24 cellular contexts compared by ENCODE assay signal in genomic region chr11:128153697-128154048, GRCh38.
DNase-seq lines count a peak whose midpoint lies in the region; ATAC-seq, FAIRE-seq and TF ChIP-seq lines count a peak whose summit lies in the region.
"Had no signal": no experiment of that assay in that cellular context is flagged by ENCODE, and none has a peak within 500 bp of the region (broad histone marks: within the 10 kb centered on the region; RNA-seq: fewer than 3 reads in every experiment).

No MANE protein-coding gene starts in this region.

- H3K27me3 ChIP-seq in liver (ENCODE audit: control insufficient read depth in 4 of 4, insufficient read depth in 4 of 4, low read length in 3 of 4) (no peaks in the 10 kb centered on the region), HepG2 (ENCODE audit: control insufficient read depth in 1 of 2, insufficient read depth in 2 of 2, low read length in 2 of 2) (no peaks in the 10 kb centered on the region)

- no peaks in the 10 kb centered on the region for H3K9me3 Mint-ChIP-seq in nephron
- H3K9me3 Mint-ChIP-seq in immature natural killer cell: no peaks in the 10 kb centered on the region
- H3K9me3 Mint-ChIP-seq in activated CD4-positive, alpha-beta T cell treated with anti-CD3 and anti-CD28 coated beads for 36 hours (ENCODE audit: low read depth): no peaks in the 10 kb centered on the region
- H3K9me3 Mint-ChIP-seq: CD14-positive monocyte had no signal

- no peak overlapping the region for H3K4me3 Mint-ChIP-seq in nephron
- no peak overlapping the region for H3K4me3 Mint-ChIP-seq in immature natural killer cell
- H3K4me3 Mint-ChIP-seq in activated CD4-positive, alpha-beta T cell treated with anti-CD3 and anti-CD28 coated beads for 36 hours: no peak overlapping the region
- H3K4me3 Mint-ChIP-seq: B cell, CD14-positive monocyte had no signal

- no peak for ATAC-seq in HepG2
- no peak for ATAC-seq in GM21360 (IDR thresholded peaks at IDR 0.05; ENCODE audit: unreplicated experiment)
- ATAC-seq in activated CD4-positive, alpha-beta T cell treated with anti-CD3 and anti-CD28 coated beads for 36 hours: no peak
- ATAC-seq: A549, K562 had no signal

- TF ChIP-seq EP300 in HepG2 (IDR thresholded peaks at IDR 0.05; ENCODE audit: low read depth in 2 of 2, low read length in 2 of 2) (no peak), HepG2 (CRISPR knock-in tag; IDR thresholded peaks at IDR 0.05; ENCODE audit: borderline replicate concordance) (no peak)

- TF ChIP-seq RAD21 in liver (IDR thresholded peaks at IDR 0.05) (no peak), HepG2 (CRISPR knock-in tag; IDR thresholded peaks at IDR 0.05) (no peak)

- TF ChIP-seq CTCF in liver (IDR thresholded peaks at IDR 0.05; ENCODE audit: low read depth, low read length, missing input control): no peak
- no peak for TF ChIP-seq CTCF in HepG2 (CRISPR knock-in tag; IDR thresholded peaks at IDR 0.05)
- no peak for TF ChIP-seq CTCF in fibroblast of pulmonary artery (IDR thresholded peaks at IDR 0.05; ENCODE audit: low read length, missing control alignments)
- no peak for TF ChIP-seq CTCF in nephron (IDR thresholded peaks at IDR 0.05; ENCODE audit: unreplicated experiment in 3 of 3)

- POLR2A ChIA-PET in HepG2 (lab: Yijun Ruan, JAX): no interaction called here
- POLR2A ChIA-PET in activated CD4-positive, alpha-beta T cell treated with anti-CD3 and anti-CD28 coated beads for 36 hours (lab: Charles Lee): interaction anchor here (0.9 kb wide), 1 partner anchor 1122 kb away, joined by 3 read pairs; no protein-coding TSS in a partner anchor

- H3K9ac ChIP-seq in liver (ENCODE audit: low read depth in 1 of 2, low read length in 2 of 2): no peak overlapping the region
- H3K9ac ChIP-seq in HepG2 (ENCODE audit: insufficient read depth, low read depth, low read length): no peak overlapping the region

- intact Hi-C loops in HepG2 (cut with micrococcal nuclease; ENCODE audit: unreplicated experiment): no loop called here
- intact Hi-C loops in activated CD4-positive, alpha-beta T cell treated with anti-CD3 and anti-CD28 coated beads for 36 hours (cut with DNase I, micrococcal nuclease): no loop called here

- H3K27ac Mint-ChIP-seq in nephron: peak overlapping the region; percentile 53 to 83 (median 61)
- H3K27ac Mint-ChIP-seq in immature natural killer cell: no peak overlapping the region
- no peak overlapping the region for H3K27ac Mint-ChIP-seq in activated CD4-positive, alpha-beta T cell treated with anti-CD3 and anti-CD28 coated beads for 36 hours
- H3K27ac Mint-ChIP-seq: B cell, CD14-positive monocyte had no signal

- H3K9me3 ChIP-seq in liver (ENCODE audit: control insufficient read depth in 4 of 4, low read length in 3 of 4) (no peaks in the 10 kb centered on the region), HepG2 (ENCODE audit: low read length) (no peaks in the 10 kb centered on the region)
- H3K9me3 ChIP-seq: A549 had no signal

- in situ Hi-C loops in HepG2 (cut with HindIII; ENCODE audit: extremely low pct_ligation_motif_present, low pct_unique_long_range_greater_than_20kb): loop anchor here (25.0 kb wide), 1 partner anchor 1716 kb away; no protein-coding TSS in a partner anchor

- H3K27ac ChIP-seq in liver (ENCODE audit: low read depth in 1 of 2, low read length in 2 of 2) (no peak overlapping the region), HepG2 (ENCODE audit: extremely low read length, insufficient read depth, low read length) (no peak overlapping the region)
- H3K27ac ChIP-seq: A549, RWPE1 had no signal

- H3K36me3 Mint-ChIP-seq in nephron (ENCODE audit: low read depth) (no peaks in the 10 kb centered on the region), immature natural killer cell (no peaks in the 10 kb centered on the region)
- H3K36me3 Mint-ChIP-seq in activated CD4-positive, alpha-beta T cell treated with anti-CD3 and anti-CD28 coated beads for 36 hours (ENCODE audit: low read depth): no peaks in the 10 kb centered on the region
- H3K36me3 Mint-ChIP-seq: CD14-positive monocyte had no signal

- H3K4me3 ChIP-seq in liver (ENCODE audit: low read depth in 1 of 3, low read length in 3 of 3) (no peak overlapping the region), HepG2 (replicated peaks in 1 of 3; ENCODE audit: insufficient read depth in 1 of 3, low read depth in 2 of 3, low read length in 3 of 3) (no peak overlapping the region), fibroblast of pulmonary artery (replicated peaks; ENCODE audit: low read depth, low read length) (no peak overlapping the region)
- H3K4me3 ChIP-seq: A549, K562 had no signal

- WGBS in liver: 70% methylated on average over 4 of the region's 4 CpGs
- WGBS in HepG2 (ENCODE audit: low lambda C conversion rate): 19% methylated on average over 4 of the region's 4 CpGs

- H3K36me3 ChIP-seq in liver (ENCODE audit: control insufficient read depth in 4 of 4, insufficient read depth in 3 of 4, low read depth in 1 of 4, low read length in 3 of 4): no peaks in the 10 kb centered on the region
- no peaks in the 10 kb centered on the region for H3K36me3 ChIP-seq in HepG2 (replicated peaks in 1 of 2; ENCODE audit: control insufficient read depth in 1 of 2, insufficient read depth in 2 of 2, low read length in 2 of 2)

- no peak for FAIRE-seq in HepG2 (lab: Jason Lieb, UNC)
- FAIRE-seq: A549, D721Med, GM19239, K562 had no signal

- H3K4me1 Mint-ChIP-seq in nephron (peaks cover 7% of the 10 kb centered on the region), immature natural killer cell (peaks cover 4 to 11% of the 10 kb centered on the region in 2 donors)
- H3K4me1 Mint-ChIP-seq in activated CD4-positive, alpha-beta T cell treated with anti-CD3 and anti-CD28 coated beads for 36 hours: peaks cover 10% of the 10 kb centered on the region

- H3K4me1 ChIP-seq in liver (ENCODE audit: control insufficient read depth in 4 of 4, insufficient read depth in 4 of 4, low read length in 3 of 4) (peaks cover 0 to 7% (median 2%) of the 10 kb centered on the region in 4 donors), HepG2 (ENCODE audit: insufficient read depth, low read length) (no peaks in the 10 kb centered on the region)
- H3K4me1 ChIP-seq: A549 had no signal

- TF ChIP-seq POLR2A in HepG2 (IDR thresholded peaks at IDR 0.05; ENCODE audit: insufficient read depth in 1 of 2, low read depth in 2 of 2, low read length in 2 of 2): no peak

- H3K4me2 ChIP-seq in HepG2 (ENCODE audit: low read depth, low read length): no peak overlapping the region
- H3K4me2 ChIP-seq: A549 had no signal

- CTCF ChIA-PET in HepG2 (lab: Yijun Ruan, JAX; ENCODE audit: low intra/inter-chr PET ratio, low total read pairs): no interaction called here
- CTCF ChIA-PET in activated CD4-positive, alpha-beta T cell treated with anti-CD3 and anti-CD28 coated beads for 36 hours (lab: Charles Lee): interaction anchor here (1.0 to 1.4 kb wide), 3 partner anchors 49 to 677 kb away, joined by 3 read pairs; no protein-coding TSS in a partner anchor

- BruUV-seq in HepG2 (replicated peaks; lab: Mats Ljungman, UMichigan): no TSS peak

- no peaks in the 10 kb centered on the region for H3K79me2 ChIP-seq in HepG2 (ENCODE audit: insufficient read depth, low read length)

- no peak for DNase-seq in HepG2 (ENCODE audit: low spot score)
- DNase-seq in fibroblast of pulmonary artery (ENCODE audit: low read depth): peak; percentile 65
- no peak for DNase-seq in immature natural killer cell
- no peak for DNase-seq in activated CD4-positive, alpha-beta T cell treated with anti-CD3 and anti-CD28 coated beads for 36 hours
- DNase-seq: EL, GF-D8, H7, MM.1S, NCI-H1048, NCI-H1417 treated with DMSO at 0.1 percent for 48 hours, NCI-H187, NCI-H2107, NCI-H69, SIG-M5 had no signal

- no peaks in the 10 kb centered on the region for H4K20me1 ChIP-seq in HepG2 (ENCODE audit: insufficient read depth, low read length)

- no peak overlapping the region for H2AFZ ChIP-seq in HepG2 (ENCODE audit: low read length)

- H3K27me3 Mint-ChIP-seq in nephron (ENCODE audit: low read depth) (no peaks in the 10 kb centered on the region), immature natural killer cell (ENCODE audit: low read depth in 3 of 3) (peaks cover 0 to under 1% (median 0%) of the 10 kb centered on the region in 3 donors)
- H3K27me3 Mint-ChIP-seq in activated CD4-positive, alpha-beta T cell treated with anti-CD3 and anti-CD28 coated beads for 36 hours: no peaks in the 10 kb centered on the region

TF ChIP-seq in liver, 16 proteins besides CTCF, POLR2A, EP300 and RAD21:
- TF ChIP-seq NR2F2 (IDR thresholded peaks at IDR 0.05) (peak; percentile 46), FOXA2 (IDR thresholded peaks at IDR 0.05) (no peak)
TF ChIP-seq in liver: peak in this region for 1.

TF ChIP-seq in HepG2, 621 proteins besides CTCF, POLR2A, EP300 and RAD21 (continues in another document):
- TF ChIP-seq KDM6A (CRISPR knock-in tag; IDR thresholded peaks at IDR 0.05; ENCODE audit: low read depth) (no peak), ZNF530 (CRISPR knock-in tag; IDR thresholded peaks at IDR 0.05; ENCODE audit: low read depth) (no peak)

Comparison
In these comparisons a context has a peak if more than half of its experiments do, and no peak if none do; other contexts are left out.
1. H3K27ac Mint-ChIP-seq: peak in nephron (3 of 3); none in immature natural killer cell (0 of 6) and activated CD4-positive, alpha-beta T cell treated with anti-CD3 and anti-CD28 coated beads for 36 hours (single experiment).